In the genomic region with DNA sequence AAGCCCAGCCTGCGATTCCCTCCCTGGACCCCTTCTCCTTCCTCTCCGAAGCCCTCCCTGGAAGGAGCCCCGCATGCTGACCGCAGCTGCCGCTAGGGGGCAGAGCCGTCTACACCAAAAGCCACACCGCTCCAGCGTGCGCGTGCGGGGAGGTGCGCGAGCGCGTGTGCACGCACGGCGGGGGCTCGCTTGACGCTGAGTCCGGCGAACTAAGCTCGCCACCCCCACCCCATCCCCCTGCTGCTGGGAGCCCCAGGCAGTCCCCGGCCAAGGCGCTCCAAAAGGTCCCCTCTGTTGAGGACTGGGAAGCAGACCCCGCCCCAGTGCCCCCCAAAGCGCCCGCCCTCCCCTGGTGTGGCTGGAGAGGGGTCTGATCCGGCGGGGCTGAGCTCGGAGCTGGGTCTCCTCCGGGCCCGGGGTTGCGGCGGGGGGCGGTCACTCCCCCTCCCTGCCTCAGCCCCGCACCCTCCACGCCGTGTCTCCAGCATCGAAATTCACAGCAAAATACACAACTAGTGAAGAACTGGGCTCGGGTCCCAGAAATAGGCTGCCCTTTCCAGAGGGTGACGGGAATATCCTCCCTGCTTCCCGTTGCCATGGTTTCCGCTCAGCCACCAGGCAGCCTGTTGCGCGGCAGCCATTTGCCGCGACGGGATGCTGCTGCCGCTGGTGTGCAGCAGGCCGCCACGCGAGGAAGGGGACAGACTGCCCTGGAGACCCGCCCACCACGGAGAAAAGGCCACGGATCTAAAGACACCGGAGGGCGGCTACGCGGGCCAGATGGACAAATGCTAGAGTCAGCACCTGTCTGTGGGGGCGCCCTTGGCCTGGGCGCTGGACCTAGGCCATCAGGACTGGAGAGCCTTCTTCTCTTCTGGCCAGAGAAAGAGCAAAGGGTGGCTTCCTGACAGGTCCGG, we compare ENCODE assay signal across 1 cellular context.
A peak's percentile ranks its signal among the peaks of the same experiment; 100 is the strongest.
TF ChIP-seq lines count a peak whose summit lies in the region.

No MANE protein-coding gene starts in this region.

TF ChIP-seq in HEK293, 187 proteins besides CTCF, POLR2A, EP300 and RAD21 (continued from another document and continues in another):
- TF ChIP-seq, protein P1, sequence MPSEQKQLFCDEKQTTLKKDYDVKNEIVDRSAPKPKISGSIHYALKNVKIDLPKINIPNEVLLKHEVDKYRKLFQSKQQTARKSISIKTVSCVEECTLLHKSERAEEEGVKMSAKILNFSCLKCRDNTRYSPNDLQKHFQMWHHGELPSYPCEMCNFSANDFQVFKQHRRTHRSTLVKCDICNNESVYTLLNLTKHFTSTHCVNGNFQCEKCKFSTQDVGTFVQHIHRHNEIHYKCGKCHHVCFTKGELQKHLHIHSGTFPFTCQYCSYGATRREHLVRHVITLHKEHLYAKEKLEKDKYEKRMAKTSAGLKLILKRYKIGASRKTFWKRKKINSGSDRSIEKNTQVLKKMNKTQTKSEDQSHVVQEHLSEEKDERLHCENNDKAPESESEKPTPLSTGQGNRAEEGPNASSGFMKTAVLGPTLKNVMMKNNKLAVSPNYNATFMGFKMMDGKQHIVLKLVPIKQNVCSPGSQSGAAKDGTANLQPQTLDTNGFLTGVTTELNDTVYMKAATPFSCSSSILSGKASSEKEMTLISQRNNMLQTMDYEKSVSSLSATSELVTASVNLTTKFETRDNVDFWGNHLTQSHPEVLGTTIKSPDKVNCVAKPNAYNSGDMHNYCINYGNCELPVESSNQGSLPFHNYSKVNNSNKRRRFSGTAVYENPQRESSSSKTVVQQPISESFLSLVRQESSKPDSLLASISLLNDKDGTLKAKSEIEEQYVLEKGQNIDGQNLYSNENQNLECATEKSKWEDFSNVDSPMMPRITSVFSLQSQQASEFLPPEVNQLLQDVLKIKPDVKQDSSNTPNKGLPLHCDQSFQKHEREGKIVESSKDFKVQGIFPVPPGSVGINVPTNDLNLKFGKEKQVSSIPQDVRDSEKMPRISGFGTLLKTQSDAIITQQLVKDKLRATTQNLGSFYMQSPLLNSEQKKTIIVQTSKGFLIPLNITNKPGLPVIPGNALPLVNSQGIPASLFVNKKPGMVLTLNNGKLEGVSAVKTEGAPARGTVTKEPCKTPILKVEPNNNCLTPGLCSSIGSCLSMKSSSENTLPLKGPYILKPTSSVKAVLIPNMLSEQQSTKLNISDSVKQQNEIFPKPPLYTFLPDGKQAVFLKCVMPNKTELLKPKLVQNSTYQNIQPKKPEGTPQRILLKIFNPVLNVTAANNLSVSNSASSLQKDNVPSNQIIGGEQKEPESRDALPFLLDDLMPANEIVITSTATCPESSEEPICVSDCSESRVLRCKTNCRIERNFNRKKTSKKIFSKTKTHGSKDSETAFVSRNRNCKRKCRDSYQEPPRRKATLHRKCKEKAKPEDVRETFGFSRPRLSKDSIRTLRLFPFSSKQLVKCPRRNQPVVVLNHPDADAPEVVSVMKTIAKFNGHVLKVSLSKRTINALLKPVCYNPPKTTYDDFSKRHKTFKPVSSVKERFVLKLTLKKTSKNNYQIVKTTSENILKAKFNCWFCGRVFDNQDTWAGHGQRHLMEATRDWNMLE (tag by site-specific recombination; conservative IDR thresholded peaks at IDR 0.05; ENCODE audit: low read depth), result no peak
- TF ChIP-seq, protein P2, sequence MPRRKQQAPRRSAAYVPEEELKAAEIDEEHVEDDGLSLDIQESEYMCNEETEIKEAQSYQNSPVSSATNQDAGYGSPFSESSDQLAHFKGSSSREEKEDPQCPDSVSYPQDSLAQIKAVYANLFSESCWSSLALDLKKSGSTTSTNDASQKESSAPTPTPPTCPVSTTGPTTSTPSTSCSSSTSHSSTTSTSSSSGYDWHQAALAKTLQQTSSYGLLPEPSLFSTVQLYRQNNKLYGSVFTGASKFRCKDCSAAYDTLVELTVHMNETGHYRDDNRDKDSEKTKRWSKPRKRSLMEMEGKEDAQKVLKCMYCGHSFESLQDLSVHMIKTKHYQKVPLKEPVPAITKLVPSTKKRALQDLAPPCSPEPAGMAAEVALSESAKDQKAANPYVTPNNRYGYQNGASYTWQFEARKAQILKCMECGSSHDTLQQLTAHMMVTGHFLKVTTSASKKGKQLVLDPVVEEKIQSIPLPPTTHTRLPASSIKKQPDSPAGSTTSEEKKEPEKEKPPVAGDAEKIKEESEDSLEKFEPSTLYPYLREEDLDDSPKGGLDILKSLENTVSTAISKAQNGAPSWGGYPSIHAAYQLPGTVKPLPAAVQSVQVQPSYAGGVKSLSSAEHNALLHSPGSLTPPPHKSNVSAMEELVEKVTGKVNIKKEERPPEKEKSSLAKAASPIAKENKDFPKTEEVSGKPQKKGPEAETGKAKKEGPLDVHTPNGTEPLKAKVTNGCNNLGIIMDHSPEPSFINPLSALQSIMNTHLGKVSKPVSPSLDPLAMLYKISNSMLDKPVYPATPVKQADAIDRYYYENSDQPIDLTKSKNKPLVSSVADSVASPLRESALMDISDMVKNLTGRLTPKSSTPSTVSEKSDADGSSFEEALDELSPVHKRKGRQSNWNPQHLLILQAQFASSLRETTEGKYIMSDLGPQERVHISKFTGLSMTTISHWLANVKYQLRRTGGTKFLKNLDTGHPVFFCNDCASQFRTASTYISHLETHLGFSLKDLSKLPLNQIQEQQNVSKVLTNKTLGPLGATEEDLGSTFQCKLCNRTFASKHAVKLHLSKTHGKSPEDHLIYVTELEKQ (tag by site-specific recombination; IDR thresholded peaks at IDR 0.05; ENCODE audit: borderline replicate concordance), result no peak
- TF ChIP-seq, protein P3, sequence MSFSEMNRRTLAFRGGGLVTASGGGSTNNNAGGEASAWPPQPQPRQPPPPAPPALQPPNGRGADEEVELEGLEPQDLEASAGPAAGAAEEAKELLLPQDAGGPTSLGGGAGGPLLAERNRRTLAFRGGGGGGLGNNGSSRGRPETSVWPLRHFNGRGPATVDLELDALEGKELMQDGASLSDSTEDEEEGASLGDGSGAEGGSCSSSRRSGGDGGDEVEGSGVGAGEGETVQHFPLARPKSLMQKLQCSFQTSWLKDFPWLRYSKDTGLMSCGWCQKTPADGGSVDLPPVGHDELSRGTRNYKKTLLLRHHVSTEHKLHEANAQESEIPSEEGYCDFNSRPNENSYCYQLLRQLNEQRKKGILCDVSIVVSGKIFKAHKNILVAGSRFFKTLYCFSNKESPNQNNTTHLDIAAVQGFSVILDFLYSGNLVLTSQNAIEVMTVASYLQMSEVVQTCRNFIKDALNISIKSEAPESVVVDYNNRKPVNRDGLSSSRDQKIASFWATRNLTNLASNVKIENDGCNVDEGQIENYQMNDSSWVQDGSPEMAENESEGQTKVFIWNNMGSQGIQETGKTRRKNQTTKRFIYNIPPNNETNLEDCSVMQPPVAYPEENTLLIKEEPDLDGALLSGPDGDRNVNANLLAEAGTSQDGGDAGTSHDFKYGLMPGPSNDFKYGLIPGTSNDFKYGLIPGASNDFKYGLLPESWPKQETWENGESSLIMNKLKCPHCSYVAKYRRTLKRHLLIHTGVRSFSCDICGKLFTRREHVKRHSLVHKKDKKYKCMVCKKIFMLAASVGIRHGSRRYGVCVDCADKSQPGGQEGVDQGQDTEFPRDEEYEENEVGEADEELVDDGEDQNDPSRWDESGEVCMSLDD (tag by site-specific recombination; IDR thresholded peaks at IDR 0.05), result peak; percentile 35; the same call in 1 of the 2 replicates
- no peak for TF ChIP-seq RBAK (tag by site-specific recombination; IDR thresholded peaks at IDR 0.05)
- TF ChIP-seq ZNF2 (tag by site-specific recombination; IDR thresholded peaks at IDR 0.05), result peak; percentile 70
- TF ChIP-seq, protein P4, sequence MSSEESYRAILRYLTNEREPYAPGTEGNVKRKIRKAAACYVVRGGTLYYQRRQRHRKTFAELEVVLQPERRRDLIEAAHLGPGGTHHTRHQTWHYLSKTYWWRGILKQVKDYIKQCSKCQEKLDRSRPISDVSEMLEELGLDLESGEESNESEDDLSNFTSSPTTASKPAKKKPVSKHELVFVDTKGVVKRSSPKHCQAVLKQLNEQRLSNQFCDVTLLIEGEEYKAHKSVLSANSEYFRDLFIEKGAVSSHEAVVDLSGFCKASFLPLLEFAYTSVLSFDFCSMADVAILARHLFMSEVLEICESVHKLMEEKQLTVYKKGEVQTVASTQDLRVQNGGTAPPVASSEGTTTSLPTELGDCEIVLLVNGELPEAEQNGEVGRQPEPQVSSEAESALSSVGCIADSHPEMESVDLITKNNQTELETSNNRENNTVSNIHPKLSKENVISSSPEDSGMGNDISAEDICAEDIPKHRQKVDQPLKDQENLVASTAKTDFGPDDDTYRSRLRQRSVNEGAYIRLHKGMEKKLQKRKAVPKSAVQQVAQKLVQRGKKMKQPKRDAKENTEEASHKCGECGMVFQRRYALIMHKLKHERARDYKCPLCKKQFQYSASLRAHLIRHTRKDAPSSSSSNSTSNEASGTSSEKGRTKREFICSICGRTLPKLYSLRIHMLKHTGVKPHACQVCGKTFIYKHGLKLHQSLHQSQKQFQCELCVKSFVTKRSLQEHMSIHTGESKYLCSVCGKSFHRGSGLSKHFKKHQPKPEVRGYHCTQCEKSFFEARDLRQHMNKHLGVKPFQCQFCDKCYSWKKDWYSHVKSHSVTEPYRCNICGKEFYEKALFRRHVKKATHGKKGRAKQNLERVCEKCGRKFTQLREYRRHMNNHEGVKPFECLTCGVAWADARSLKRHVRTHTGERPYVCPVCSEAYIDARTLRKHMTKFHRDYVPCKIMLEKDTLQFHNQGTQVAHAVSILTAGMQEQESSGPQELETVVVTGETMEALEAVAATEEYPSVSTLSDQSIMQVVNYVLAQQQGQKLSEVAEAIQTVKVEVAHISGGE (tag by site-specific recombination; conservative IDR thresholded peaks at IDR 0.05; ENCODE audit: low read depth), result 0 out of 2 replicates have a peak, but pooled peaks have one; percentile 22
- TF ChIP-seq, protein P5, sequence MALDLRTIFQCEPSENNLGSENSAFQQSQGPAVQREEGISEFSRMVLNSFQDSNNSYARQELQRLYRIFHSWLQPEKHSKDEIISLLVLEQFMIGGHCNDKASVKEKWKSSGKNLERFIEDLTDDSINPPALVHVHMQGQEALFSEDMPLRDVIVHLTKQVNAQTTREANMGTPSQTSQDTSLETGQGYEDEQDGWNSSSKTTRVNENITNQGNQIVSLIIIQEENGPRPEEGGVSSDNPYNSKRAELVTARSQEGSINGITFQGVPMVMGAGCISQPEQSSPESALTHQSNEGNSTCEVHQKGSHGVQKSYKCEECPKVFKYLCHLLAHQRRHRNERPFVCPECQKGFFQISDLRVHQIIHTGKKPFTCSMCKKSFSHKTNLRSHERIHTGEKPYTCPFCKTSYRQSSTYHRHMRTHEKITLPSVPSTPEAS (tag by site-specific recombination; IDR thresholded peaks at IDR 0.05), result no peak
- TF ChIP-seq OSR2 (tag by site-specific recombination; IDR thresholded peaks at IDR 0.05), result no peak
- TF ChIP-seq KLF10 (tag by site-specific recombination; IDR thresholded peaks at IDR 0.05), result 0 out of 2 replicates have a peak, but pooled peaks have one; percentile 23
- TF ChIP-seq, protein P6, sequence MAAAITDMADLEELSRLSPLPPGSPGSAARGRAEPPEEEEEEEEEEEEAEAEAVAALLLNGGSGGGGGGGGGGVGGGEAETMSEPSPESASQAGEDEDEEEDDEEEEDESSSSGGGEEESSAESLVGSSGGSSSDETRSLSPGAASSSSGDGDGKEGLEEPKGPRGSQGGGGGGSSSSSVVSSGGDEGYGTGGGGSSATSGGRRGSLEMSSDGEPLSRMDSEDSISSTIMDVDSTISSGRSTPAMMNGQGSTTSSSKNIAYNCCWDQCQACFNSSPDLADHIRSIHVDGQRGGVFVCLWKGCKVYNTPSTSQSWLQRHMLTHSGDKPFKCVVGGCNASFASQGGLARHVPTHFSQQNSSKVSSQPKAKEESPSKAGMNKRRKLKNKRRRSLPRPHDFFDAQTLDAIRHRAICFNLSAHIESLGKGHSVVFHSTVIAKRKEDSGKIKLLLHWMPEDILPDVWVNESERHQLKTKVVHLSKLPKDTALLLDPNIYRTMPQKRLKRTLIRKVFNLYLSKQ (tag by site-specific recombination; IDR thresholded peaks at IDR 0.05; ENCODE audit: borderline replicate concordance), result no peak
- no peak for TF ChIP-seq ZNF324 (tag by site-specific recombination; IDR thresholded peaks at IDR 0.05)
- TF ChIP-seq ZNF335 (tag by site-specific recombination; conservative IDR thresholded peaks at IDR 0.05), result no peak
- no peak for TF ChIP-seq IKZF3 (tag by site-specific recombination; IDR thresholded peaks at IDR 0.05)
- TF ChIP-seq ZNF10 (tag by site-specific recombination; IDR thresholded peaks at IDR 0.05), result no peak
- TF ChIP-seq ZNF610 (tag by site-specific recombination; IDR thresholded peaks at IDR 0.05; ENCODE audit: borderline replicate concordance), result no peak
- no peak for TF ChIP-seq GLI2 (tag by site-specific recombination; IDR thresholded peaks at IDR 0.05; ENCODE audit: borderline replicate concordance, low read depth)
- no peak for TF ChIP-seq ZNF514 (tag by site-specific recombination; IDR thresholded peaks at IDR 0.05)
- TF ChIP-seq, protein P7, sequence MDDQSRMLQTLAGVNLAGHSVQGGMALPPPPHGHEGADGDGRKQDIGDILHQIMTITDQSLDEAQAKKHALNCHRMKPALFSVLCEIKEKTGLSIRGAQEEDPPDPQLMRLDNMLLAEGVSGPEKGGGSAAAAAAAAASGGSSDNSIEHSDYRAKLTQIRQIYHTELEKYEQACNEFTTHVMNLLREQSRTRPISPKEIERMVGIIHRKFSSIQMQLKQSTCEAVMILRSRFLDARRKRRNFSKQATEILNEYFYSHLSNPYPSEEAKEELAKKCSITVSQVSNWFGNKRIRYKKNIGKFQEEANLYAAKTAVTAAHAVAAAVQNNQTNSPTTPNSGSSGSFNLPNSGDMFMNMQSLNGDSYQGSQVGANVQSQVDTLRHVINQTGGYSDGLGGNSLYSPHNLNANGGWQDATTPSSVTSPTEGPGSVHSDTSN (CRISPR knock-in tag; IDR thresholded peaks at IDR 0.05), result no peak
- TF ChIP-seq, protein P8, sequence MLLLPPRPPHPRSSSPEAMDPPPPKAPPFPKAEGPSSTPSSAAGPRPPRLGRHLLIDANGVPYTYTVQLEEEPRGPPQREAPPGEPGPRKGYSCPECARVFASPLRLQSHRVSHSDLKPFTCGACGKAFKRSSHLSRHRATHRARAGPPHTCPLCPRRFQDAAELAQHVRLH (tag by site-specific recombination; IDR thresholded peaks at IDR 0.05), result no peak
- TF ChIP-seq ZBTB48 (tag by site-specific recombination; IDR thresholded peaks at IDR 0.05), result no peak
- no peak for TF ChIP-seq PRDM1 (tag by site-specific recombination; IDR thresholded peaks at IDR 0.05)
- TF ChIP-seq KLF7 (tag by site-specific recombination; IDR thresholded peaks at IDR 0.05; ENCODE audit: borderline replicate concordance), result no peak
- TF ChIP-seq ZBTB17 (tag by site-specific recombination; IDR thresholded peaks at IDR 0.05), result no peak
- TF ChIP-seq ZBTB7A (tag by site-specific recombination; IDR thresholded peaks at IDR 0.05; ENCODE audit: low read depth), result no peak; the same call in 1 of the 2 replicates
- TF ChIP-seq, protein P9, sequence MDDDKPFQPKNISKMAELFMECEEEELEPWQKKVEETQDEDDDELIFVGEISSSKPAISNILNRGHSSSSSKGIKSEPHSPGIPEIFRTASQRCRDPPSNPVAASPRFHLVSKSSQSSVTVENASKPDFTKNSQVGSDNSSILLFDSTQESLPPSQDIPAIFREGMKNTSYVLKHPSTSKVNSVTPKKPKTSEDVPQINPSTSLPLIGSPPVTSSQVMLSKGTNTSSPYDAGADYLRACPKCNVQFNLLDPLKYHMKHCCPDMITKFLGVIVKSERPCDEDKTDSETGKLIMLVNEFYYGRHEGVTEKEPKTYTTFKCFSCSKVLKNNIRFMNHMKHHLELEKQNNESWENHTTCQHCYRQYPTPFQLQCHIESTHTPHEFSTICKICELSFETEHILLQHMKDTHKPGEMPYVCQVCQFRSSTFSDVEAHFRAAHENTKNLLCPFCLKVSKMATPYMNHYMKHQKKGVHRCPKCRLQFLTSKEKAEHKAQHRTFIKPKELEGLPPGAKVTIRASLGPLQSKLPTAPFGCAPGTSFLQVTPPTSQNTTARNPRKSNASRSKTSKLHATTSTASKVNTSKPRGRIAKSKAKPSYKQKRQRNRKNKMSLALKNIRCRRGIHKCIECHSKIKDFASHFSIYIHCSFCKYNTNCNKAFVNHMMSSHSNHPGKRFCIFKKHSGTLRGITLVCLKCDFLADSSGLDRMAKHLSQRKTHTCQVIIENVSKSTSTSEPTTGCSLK (tag by site-specific recombination; IDR thresholded peaks at IDR 0.05), result no peak
- TF ChIP-seq ZNF501 (tag by site-specific recombination; IDR thresholded peaks at IDR 0.05), result 0 out of 2 replicates have a peak, but pooled peaks have one; percentile 28
